1 cellular context compared by ENCODE assay signal in genomic region chr6:144103026-144103563, GRCh38.
A peak's percentile ranks its signal among the peaks of the same experiment; 100 is the strongest.
TF ChIP-seq lines count a peak whose summit lies in the region.

No MANE protein-coding gene starts in this region.

TF ChIP-seq in K562, 482 proteins besides CTCF, POLR2A, EP300 and RAD21:
- TF ChIP-seq ZNF282 (CRISPR knock-in tag; IDR thresholded peaks at IDR 0.05) (no peak), MAZ (CRISPR knock-in tag; conservative IDR thresholded peaks at IDR 0.05 in 1 of 2, IDR thresholded peaks at IDR 0.05 in 1 of 2) (no peak), ZNF512 (tag; IDR thresholded peaks at IDR 0.05) (peak; percentile 65), NUFIP1 (IDR thresholded peaks at IDR 0.05; ENCODE audit: partially characterized antibody) (no peak)
- TF ChIP-seq, protein P1, sequence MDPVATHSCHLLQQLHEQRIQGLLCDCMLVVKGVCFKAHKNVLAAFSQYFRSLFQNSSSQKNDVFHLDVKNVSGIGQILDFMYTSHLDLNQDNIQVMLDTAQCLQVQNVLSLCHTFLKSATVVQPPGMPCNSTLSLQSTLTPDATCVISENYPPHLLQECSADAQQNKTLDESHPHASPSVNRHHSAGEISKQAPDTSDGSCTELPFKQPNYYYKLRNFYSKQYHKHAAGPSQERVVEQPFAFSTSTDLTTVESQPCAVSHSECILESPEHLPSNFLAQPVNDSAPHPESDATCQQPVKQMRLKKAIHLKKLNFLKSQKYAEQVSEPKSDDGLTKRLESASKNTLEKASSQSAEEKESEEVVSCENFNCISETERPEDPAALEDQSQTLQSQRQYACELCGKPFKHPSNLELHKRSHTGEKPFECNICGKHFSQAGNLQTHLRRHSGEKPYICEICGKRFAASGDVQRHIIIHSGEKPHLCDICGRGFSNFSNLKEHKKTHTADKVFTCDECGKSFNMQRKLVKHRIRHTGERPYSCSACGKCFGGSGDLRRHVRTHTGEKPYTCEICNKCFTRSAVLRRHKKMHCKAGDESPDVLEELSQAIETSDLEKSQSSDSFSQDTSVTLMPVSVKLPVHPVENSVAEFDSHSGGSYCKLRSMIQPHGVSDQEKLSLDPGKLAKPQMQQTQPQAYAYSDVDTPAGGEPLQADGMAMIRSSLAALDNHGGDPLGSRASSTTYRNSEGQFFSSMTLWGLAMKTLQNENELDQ (CRISPR knock-in tag; IDR thresholded peaks at IDR 0.05; ENCODE audit: borderline replicate concordance): no peak
